ENCODE assay signal across 19 cellular contexts in the genomic region with DNA sequence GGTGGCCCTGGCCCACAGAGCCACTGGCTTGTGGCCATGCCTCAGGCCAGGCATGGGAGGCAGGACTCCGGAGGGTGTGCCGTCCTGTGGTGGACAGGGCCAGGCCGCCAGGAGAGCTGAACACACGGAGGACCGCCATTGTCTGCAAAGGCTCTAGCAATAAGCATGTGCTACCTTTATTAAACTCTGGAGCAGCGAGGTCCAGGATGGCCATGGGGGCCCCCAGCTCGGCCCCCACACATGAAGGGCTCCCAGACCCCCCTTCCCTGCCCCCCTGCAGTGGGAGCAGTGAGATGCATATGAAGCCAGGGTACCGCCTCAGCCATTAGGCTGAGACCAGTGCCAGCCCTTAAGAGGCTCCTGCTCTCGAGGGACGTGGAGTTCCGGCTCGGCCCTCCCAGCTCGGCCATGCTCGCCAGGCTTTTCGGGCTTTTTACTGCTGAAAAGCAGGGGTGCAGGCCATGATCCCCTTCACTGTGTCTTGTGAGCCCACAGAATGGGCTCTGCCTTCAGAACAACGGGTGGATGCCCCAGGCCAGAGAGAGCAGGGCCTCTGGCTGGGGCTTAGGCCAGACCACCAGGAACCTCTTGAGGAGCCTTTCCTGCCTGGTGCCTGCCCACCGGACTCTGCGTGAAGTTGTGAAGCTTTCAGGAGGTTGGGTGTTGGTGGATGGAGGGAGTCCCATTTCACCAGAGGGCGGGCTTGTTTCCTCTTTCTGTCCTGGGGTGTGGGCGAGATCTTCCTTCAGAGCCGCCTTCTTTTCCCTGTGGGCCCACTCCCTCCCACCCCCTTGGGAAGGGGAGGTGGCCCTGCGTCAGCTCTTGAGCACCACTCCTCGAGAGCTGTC. TPM values are rescaled to one million over a fixed set of nuclear protein-coding genes. Genes with fewer than 3 reads are reported as not detected.
A peak's percentile ranks its signal among the peaks of the same experiment; 100 is the strongest.
DNase-seq lines count a peak whose midpoint lies in the region; ATAC-seq, FAIRE-seq and TF ChIP-seq lines count a peak whose summit lies in the region.
"Had no signal": no experiment of that assay in that cellular context is flagged by ENCODE, and none has a peak within 500 bp of the region (broad histone marks: within the 10 kb centered on the region; RNA-seq: fewer than 3 reads in every experiment).

No MANE protein-coding gene starts in this region.

- TF ChIP-seq CTCF in H1 (IDR thresholded peaks at IDR 0.05; ENCODE audit: control extremely low read depth in 1 of 3, insufficient read depth in 1 of 3, low read depth in 1 of 3, low read length in 3 of 3) = no peak

- H3K4me1 Mint-ChIP-seq in stimulated activated naive B cell treated with anti-CD40 and anti-IgM and Interleukin-4, amounts not matched to agents 10 μg/mL and 1 μg/mL and 100 μg/mL, for 72 hours = peaks cover 33 to 34% of the 10 kb centered on the region in 2 donors

- no peak overlapping the region for H3K27ac ChIP-seq in H1 (ENCODE audit: low read depth, low read length)
- H3K27ac ChIP-seq: foreskin keratinocyte, lower lobe of right lung, PC-9, psoas muscle had no signal

- H3K9me3 Mint-ChIP-seq in stimulated activated naive B cell treated with anti-CD40 and anti-IgM and Interleukin-4, amounts not matched to agents 10 μg/mL and 1 μg/mL and 100 μg/mL, for 72 hours = peaks cover 0 to 3% of the 10 kb centered on the region in 2 donors
- H3K9me3 Mint-ChIP-seq: activated CD4-positive, alpha-beta memory T cell treated with anti-CD3 and anti-CD28 coated beads for 36 hours; naive B cell had no signal

- H3K9me3 ChIP-seq in H1 (ENCODE audit: insufficient read depth in 2 of 2, low read depth in 1 of 2, low read length in 1 of 2) = no peaks in the 10 kb centered on the region
- H3K9me3 ChIP-seq: Caco-2, lower lobe of right lung, psoas muscle had no signal

- no peak for ATAC-seq in Right ventricle myocardium inferior
- ATAC-seq in stimulated activated naive B cell treated with anti-CD40 and anti-IgM and Interleukin-4, amounts not matched to agents 10 μg/mL and 1 μg/mL and 100 μg/mL, for 72 hours (replicated peaks) = no peak
- ATAC-seq: foreskin keratinocyte, lower lobe of right lung had no signal

- no peak overlapping the region for H3K4me3 ChIP-seq in H1 (ENCODE audit: extremely low read depth in 1 of 4, insufficient read depth in 2 of 4, low read depth in 3 of 4, low read length in 4 of 4)
- H3K4me3 ChIP-seq: lower lobe of right lung, PC-9, psoas muscle had no signal

- intact Hi-C loops in cardiac septum (cut with DNase I) (no loop called here), Right ventricle myocardium inferior (cut with DNase I) (no loop called here)

- no peak overlapping the region for H2BK15ac ChIP-seq in H1 (ENCODE audit: low read length)

- no peaks in the 10 kb centered on the region for H3K27me3 ChIP-seq in H1 (replicated peaks in 1 of 4; ENCODE audit: control insufficient read depth in 3 of 4, extremely low read depth in 1 of 4, insufficient read depth in 3 of 4, low read length in 3 of 4)

- H2BK20ac ChIP-seq in H1 (ENCODE audit: low read length) = no peak overlapping the region

- no peak for TF ChIP-seq POLR2A in H1 (IDR thresholded peaks at IDR 0.05; ENCODE audit: control extremely low read depth in 1 of 2, low read depth in 2 of 2, low read length in 2 of 2)

- H4K8ac ChIP-seq in H1 (ENCODE audit: extremely low read depth, insufficient read depth, low read length) = peak overlapping the region; percentile 15; the same call in 1 of the 2 replicates

- no peak overlapping the region for H3K14ac ChIP-seq in H1 (ENCODE audit: insufficient read length)

- POLR2A ChIA-PET in H1 (lab: Charles Lee; ENCODE audit: partially characterized antibody) = interaction anchor here (0.6 to 7.3 kb wide), 5 partner anchors 9 to 1007 kb away, joined by 3 to 57 read pairs (median 4); no protein-coding TSS in a partner anchor

- CTCF ChIA-PET in H1 (lab: Charles Lee; ENCODE audit: partially characterized antibody) = interaction anchor here (1.1 to 7.8 kb wide), 4 partner anchors 9 to 90 kb away, joined by 3 to 127 read pairs (median 7); no protein-coding TSS in a partner anchor

- H3K23ac ChIP-seq in H1 (ENCODE audit: insufficient read length) = no peak overlapping the region

- no peak overlapping the region for H3K9ac ChIP-seq in H1 (replicated peaks in 1 of 4; ENCODE audit: extremely low read depth in 1 of 4, low read depth in 3 of 4, low read length in 3 of 4)

- H4K20me1 ChIP-seq in H1 (replicated peaks in 1 of 2; ENCODE audit: control insufficient read depth in 1 of 2, insufficient read depth in 2 of 2, low read length in 2 of 2) = peaks cover 5 to 20% of the 10 kb centered on the region in 2 experiments

- no peak overlapping the region for H2BK5ac ChIP-seq in H1 (ENCODE audit: low read depth, low read length)

- H2AFZ ChIP-seq in H1 (ENCODE audit: low read length) = no peak overlapping the region
- H2AFZ ChIP-seq: PC-9 had no signal

- H3K79me2 ChIP-seq in H1 (ENCODE audit: control insufficient read depth in 1 of 2, insufficient read depth in 2 of 2, low read length in 2 of 2) = no peaks in the 10 kb centered on the region

- peaks cover 0 to 12% (median 9%) of the 10 kb centered on the region in 4 experiments; a peak in 5 of 7 replicates for H3K4me1 ChIP-seq in H1 (replicated peaks in 1 of 4; ENCODE audit: control insufficient read depth in 3 of 4, insufficient read depth in 4 of 4, low read length in 3 of 4)
- H3K4me1 ChIP-seq: Caco-2, foreskin keratinocyte had no signal

- no peaks in the 10 kb centered on the region for H3K27me3 Mint-ChIP-seq in stimulated activated naive B cell treated with anti-CD40 and anti-IgM and Interleukin-4, amounts not matched to agents 10 μg/mL and 1 μg/mL and 100 μg/mL, for 72 hours
- H3K27me3 Mint-ChIP-seq: activated CD4-positive, alpha-beta memory T cell treated with anti-CD3 and anti-CD28 coated beads for 36 hours; naive B cell had no signal

- H4K5ac ChIP-seq in H1 (ENCODE audit: insufficient read length, low read depth, low read length) = no peak overlapping the region

- no peak for TF ChIP-seq EP300 in H1 (IDR thresholded peaks at IDR 0.05; ENCODE audit: borderline replicate concordance in 1 of 2, low read depth in 2 of 2, low read length in 2 of 2)

- H2BK12ac ChIP-seq in H1 (ENCODE audit: low read depth, low read length) = no peak overlapping the region

- H3K4ac ChIP-seq in H1 (replicated peaks; ENCODE audit: insufficient read length, low read depth, low read length) = no peak overlapping the region

- peaks cover 47 to 53% of the 10 kb centered on the region in 2 donors for H3K36me3 Mint-ChIP-seq in stimulated activated naive B cell treated with anti-CD40 and anti-IgM and Interleukin-4, amounts not matched to agents 10 μg/mL and 1 μg/mL and 100 μg/mL, for 72 hours
- H3K36me3 Mint-ChIP-seq: naive B cell had no signal

- peak overlapping the region; percentile 86 for H3K27ac Mint-ChIP-seq in stimulated activated naive B cell treated with anti-CD40 and anti-IgM and Interleukin-4, amounts not matched to agents 10 μg/mL and 1 μg/mL and 100 μg/mL, for 72 hours
- H3K27ac Mint-ChIP-seq: activated CD4-positive, alpha-beta memory T cell treated with anti-CD3 and anti-CD28 coated beads for 36 hours had no signal

- no peak overlapping the region for H2BK120ac ChIP-seq in H1 (replicated peaks; ENCODE audit: low read depth, low read length)

- peaks cover 6 to 10% (median 7%) of the 10 kb centered on the region in 4 experiments; a peak in 4 of 8 replicates for H3K36me3 ChIP-seq in H1 (ENCODE audit: control insufficient read depth in 2 of 4, insufficient read depth in 4 of 4, low read length in 3 of 4)

- H3K18ac ChIP-seq in H1 (ENCODE audit: extremely low read depth, low read length) = no peak overlapping the region

- no peak overlapping the region for H3K4me2 ChIP-seq in H1 (ENCODE audit: insufficient read depth in 1 of 2, low read depth in 2 of 2, low read length in 2 of 2)
- H3K4me2 ChIP-seq: PC-9 had no signal

- 86% methylated on average over 19 of the region's 23 CpGs; no CpG with 5 or more reads in 1 of the 2 experiments for WGBS in H1 (ENCODE audit: extremely low coverage in 1 of 2, insufficient coverage in 1 of 2, insufficient read length in 1 of 2, insufficient replicate concordance in 2 of 2, low coverage in 1 of 2, low lambda C conversion rate in 2 of 2, missing lambda C conversion rate in 1 of 2), 2 experiments

- H3K56ac ChIP-seq in H1 (replicated peaks; ENCODE audit: insufficient read length, low read depth, low read length) = no peak overlapping the region

- no peak for TF ChIP-seq RAD21 in H1 (IDR thresholded peaks at IDR 0.05 in 1 of 2, conservative IDR thresholded peaks at IDR 0.05 in 1 of 2; ENCODE audit: low read depth in 2 of 2, low read length in 2 of 2)

- H3K23me2 ChIP-seq in H1 (ENCODE audit: low read depth, low read length) = peaks cover 9% of the 10 kb centered on the region; the same call in 1 of the 2 replicates

- H3K4me3 Mint-ChIP-seq in stimulated activated naive B cell treated with anti-CD40 and anti-IgM and Interleukin-4, amounts not matched to agents 10 μg/mL and 1 μg/mL and 100 μg/mL, for 72 hours = no peak overlapping the region
- H3K4me3 Mint-ChIP-seq: activated CD4-positive, alpha-beta memory T cell treated with anti-CD3 and anti-CD28 coated beads for 36 hours had no signal

- no peak overlapping the region for H2AK5ac ChIP-seq in H1 (ENCODE audit: low read depth, low read length)

- H4K91ac ChIP-seq in H1 (replicated peaks; ENCODE audit: insufficient read length, low read length) = no peak overlapping the region

- DNase-seq in cardiac septum (ENCODE audit: low spot score) (peak; percentile 53), Right ventricle myocardium inferior (ENCODE audit: missing footprints) (no peak), H1 (ENCODE audit: low read depth in 1 of 2, low spot score in 2 of 2) (peak in 1 of 2 experiments; percentile 43), NCI-H187 treated with DMSO at 0.1 percent for 48 hours (lab: John Stamatoyannopoulos, UW) (no peak), hypothalamus (lab: John Stamatoyannopoulos, UW) (no peak)
- DNase-seq in stimulated activated naive B cell treated with anti-CD40 and anti-IgM and Interleukin-4, amounts not matched to agents 10 μg/mL and 1 μg/mL and 100 μg/mL, for 72 hours = no peak
- DNase-seq: activated CD4-positive, alpha-beta memory T cell treated with anti-CD3 and anti-CD28 coated beads for 36 hours; amniotic stem cell; foreskin keratinocyte; lower lobe of right lung; MV-4-11; naive B cell; NCI-H2081; NCI-H69; PC-9; psoas muscle had no signal

- no peak for FAIRE-seq in H1 (lab: Jason Lieb, UNC)
- FAIRE-seq: GM12891 had no signal

- H3K79me1 ChIP-seq in H1 (ENCODE audit: low read depth, low read length) = no peaks in the 10 kb centered on the region

RNA-seq across cellular contexts. Expression of a gene that starts 2.6 kb away (rescaled TPM):
- total RNA-seq in cardiac septum (0.35 TPM), Right ventricle myocardium inferior (not detected)
- 1.6 and 2.9 TPM in 2 replicates for total RNA-seq in H1 (2021; fragmentation: NEBNext Ultra II Directional; extraction: Animal tissue kit (Norgen Biotek cat#: 25700))
- polyA plus RNA-seq in H1 (2011; rRNA removed) = 8.8 and 13.1 TPM in 2 replicates
- 5.9 TPM for polyA plus RNA-seq in H1 (2011; cell fraction: cytosol; rRNA removed)
- polyA plus RNA-seq in H1 (2011; cell fraction: nucleus; rRNA removed) = 7.3 TPM
- polyA plus RNA-seq in H1 (2012, experiment 1 of 2) = 3.7 to 6.4 TPM (median 6.0 TPM) in 4 replicates
- 5.3 TPM for polyA plus RNA-seq in H1 (2012, experiment 2 of 2)
- 7.9 TPM for polyA plus RNA-seq in H1 (2013, experiment 1 of 2)
- 7.7 TPM for polyA plus RNA-seq in H1 (2013, experiment 2 of 2)
- polyA minus RNA-seq in H1 (2011; rRNA and poly(A)+ RNA removed) = 3.1 and 3.4 TPM in 2 replicates
- polyA minus RNA-seq in H1 (2011; cell fraction: cytosol; rRNA and poly(A)+ RNA removed) = 8.0 TPM
- 14.2 TPM for polyA minus RNA-seq in H1 (2011; cell fraction: nucleus; rRNA and poly(A)+ RNA removed)
- total RNA-seq: activated CD4-positive, alpha-beta memory T cell treated with anti-CD3 and anti-CD28 coated beads for 36 hours; Caco-2; foreskin keratinocyte; lower lobe of right lung had no signal
- polyA plus RNA-seq: AG04450 had no signal

RNA-seq across cellular contexts. Expression of a gene that starts 6.8 kb away (rescaled TPM):
- 19.5 TPM for total RNA-seq in cardiac septum
- total RNA-seq in Right ventricle myocardium inferior = 18.1 TPM
- total RNA-seq in H1 (2021; fragmentation: NEBNext Ultra II Directional; extraction: Animal tissue kit (Norgen Biotek cat#: 25700)) = 23.9 and 24.0 TPM in 2 replicates
- polyA plus RNA-seq in H1 (2011; rRNA removed) = 20.9 and 26.6 TPM in 2 replicates
- polyA plus RNA-seq in H1 (2011; cell fraction: cytosol; rRNA removed) = 22.7 TPM
- polyA plus RNA-seq in H1 (2011; cell fraction: nucleus; rRNA removed) = 27.5 TPM
- polyA plus RNA-seq in H1 (2012, experiment 1 of 2) = 11.9 to 25.8 TPM (median 24.2 TPM) in 4 replicates
- 21.9 TPM for polyA plus RNA-seq in H1 (2012, experiment 2 of 2)
- polyA plus RNA-seq in H1 (2013, experiment 1 of 2) = 8.3 TPM
- 9.1 TPM for polyA plus RNA-seq in H1 (2013, experiment 2 of 2)
- 24.6 and 27.9 TPM in 2 replicates for polyA minus RNA-seq in H1 (2011; rRNA and poly(A)+ RNA removed)
- 15.9 TPM for polyA minus RNA-seq in H1 (2011; cell fraction: cytosol; rRNA and poly(A)+ RNA removed)
- polyA minus RNA-seq in H1 (2011; cell fraction: nucleus; rRNA and poly(A)+ RNA removed) = 27.7 TPM

RNA-seq across cellular contexts. Expression of a gene that starts 27.6 kb away (rescaled TPM):
- 59.4 TPM for total RNA-seq in cardiac septum
- total RNA-seq in Right ventricle myocardium inferior = 46.1 TPM
- 30.5 and 34.2 TPM in 2 replicates for total RNA-seq in H1 (2021; fragmentation: NEBNext Ultra II Directional; extraction: Animal tissue kit (Norgen Biotek cat#: 25700))
- 57.7 and 71.5 TPM in 2 replicates for polyA plus RNA-seq in H1 (2011; rRNA removed)
- 42.3 TPM for polyA plus RNA-seq in H1 (2011; cell fraction: cytosol; rRNA removed)
- polyA plus RNA-seq in H1 (2011; cell fraction: nucleus; rRNA removed) = 154 TPM
- 14.4 to 33.7 TPM (median 28.7 TPM) in 4 replicates for polyA plus RNA-seq in H1 (2012, experiment 1 of 2)
- polyA plus RNA-seq in H1 (2012, experiment 2 of 2) = 25.2 TPM
- 25.4 TPM for polyA plus RNA-seq in H1 (2013, experiment 1 of 2)
- polyA plus RNA-seq in H1 (2013, experiment 2 of 2) = 26.8 TPM
- 49.8 TPM in 2 replicates for polyA minus RNA-seq in H1 (2011; rRNA and poly(A)+ RNA removed)
- 26.6 TPM for polyA minus RNA-seq in H1 (2011; cell fraction: cytosol; rRNA and poly(A)+ RNA removed)
- 51.9 TPM for polyA minus RNA-seq in H1 (2011; cell fraction: nucleus; rRNA and poly(A)+ RNA removed)

RNA-seq across cellular contexts. Expression of a gene that starts 27.6 kb away (rescaled TPM):
- total RNA-seq in cardiac septum (6.4 TPM), Right ventricle myocardium inferior (4.6 TPM)
- total RNA-seq in H1 (2021; fragmentation: NEBNext Ultra II Directional; extraction: Animal tissue kit (Norgen Biotek cat#: 25700)) = 6.2 and 8.5 TPM in 2 replicates
- polyA plus RNA-seq in H1 (2011; rRNA removed) = 9.5 and 14.2 TPM in 2 replicates
- 13.9 TPM for polyA plus RNA-seq in H1 (2011; cell fraction: cytosol; rRNA removed)
- polyA plus RNA-seq in H1 (2011; cell fraction: nucleus; rRNA removed) = 85.9 TPM
- polyA plus RNA-seq in H1 (2012, experiment 1 of 2) = 9.0 to 11.8 TPM (median 9.3 TPM) in 4 replicates
- polyA plus RNA-seq in H1 (2012, experiment 2 of 2) = 4.6 TPM
- 8.6 TPM for polyA plus RNA-seq in H1 (2013, experiment 1 of 2)
- polyA plus RNA-seq in H1 (2013, experiment 2 of 2) = 7.0 TPM
- polyA minus RNA-seq in H1 (2011; rRNA and poly(A)+ RNA removed) = 6.0 and 7.3 TPM in 2 replicates
- 13.4 TPM for polyA minus RNA-seq in H1 (2011; cell fraction: cytosol; rRNA and poly(A)+ RNA removed)
- polyA minus RNA-seq in H1 (2011; cell fraction: nucleus; rRNA and poly(A)+ RNA removed) = 23.3 TPM

RNA-seq across cellular contexts. Expression of a gene that starts 42.8 kb away (rescaled TPM):
- 81.4 TPM for total RNA-seq in cardiac septum
- 99.5 TPM for total RNA-seq in Right ventricle myocardium inferior
- total RNA-seq in H1 (2021; fragmentation: NEBNext Ultra II Directional; extraction: Animal tissue kit (Norgen Biotek cat#: 25700)) = 222 and 236 TPM in 2 replicates
- polyA plus RNA-seq in H1 (2011; rRNA removed) = 260 and 275 TPM in 2 replicates
- polyA plus RNA-seq in H1 (2011; cell fraction: cytosol; rRNA removed) = 237 TPM
- polyA plus RNA-seq in H1 (2011; cell fraction: nucleus; rRNA removed) = 509 TPM
- 188 to 293 TPM (median 261 TPM) in 4 replicates for polyA plus RNA-seq in H1 (2012, experiment 1 of 2)
- 246 TPM for polyA plus RNA-seq in H1 (2012, experiment 2 of 2)
- polyA plus RNA-seq in H1 (2013, experiment 1 of 2) = 99.8 TPM
- 92.7 TPM for polyA plus RNA-seq in H1 (2013, experiment 2 of 2)
- polyA minus RNA-seq in H1 (2011; rRNA and poly(A)+ RNA removed) = 303 and 366 TPM in 2 replicates
- polyA minus RNA-seq in H1 (2011; cell fraction: cytosol; rRNA and poly(A)+ RNA removed) = 156 TPM
- 198 TPM for polyA minus RNA-seq in H1 (2011; cell fraction: nucleus; rRNA and poly(A)+ RNA removed)
